Comparison of ENCODE assay signal across 22 cellular contexts in the genomic region with DNA sequence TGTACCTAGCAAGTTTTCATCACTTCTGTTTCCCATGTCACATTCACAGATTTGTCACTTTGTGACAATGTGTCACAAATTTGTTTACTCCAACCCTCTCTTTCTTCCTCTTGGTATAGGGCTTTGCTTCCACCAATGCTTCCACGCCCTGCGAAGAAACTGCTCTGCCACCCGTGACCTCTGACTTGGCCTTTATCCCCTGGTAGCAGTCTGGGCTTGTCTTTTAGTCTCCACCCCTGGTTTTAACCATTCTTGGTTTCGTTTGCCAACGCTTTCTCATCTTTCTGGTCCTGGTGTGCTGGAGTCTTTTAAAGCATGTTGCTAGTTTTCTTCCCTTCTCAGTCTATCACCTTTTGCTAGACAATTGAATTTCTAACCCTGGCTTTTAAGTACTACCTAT. TPM values are rescaled to one million over a fixed set of nuclear protein-coding genes. Genes with fewer than 3 reads are reported as not detected.
DNase-seq lines count a peak whose midpoint lies in the region; ATAC-seq, FAIRE-seq and TF ChIP-seq lines count a peak whose summit lies in the region.
"Had no signal": no experiment of that assay in that cellular context is flagged by ENCODE, and none has a peak within 500 bp of the region (broad histone marks: within the 10 kb centered on the region; RNA-seq: fewer than 3 reads in every experiment).

No MANE protein-coding gene starts in this region.

- no peaks in the 10 kb centered on the region for H3K36me3 ChIP-seq in MM.1S (replicated peaks; ENCODE audit: insufficient read depth, low read length)
- H3K36me3 ChIP-seq in bronchial epithelial cell (ENCODE audit: control insufficient read depth, insufficient read depth, low read length) = no peaks in the 10 kb centered on the region
- H3K36me3 ChIP-seq in vagina = no peaks in the 10 kb centered on the region
- H3K36me3 ChIP-seq in heart left ventricle = no peaks in the 10 kb centered on the region

- H3F3A ChIP-seq in MM.1S (ENCODE audit: insufficient read depth, low read length) = no peaks in the 10 kb centered on the region

- peak; percentile 55 for ATAC-seq in esophagus mucosa
- ATAC-seq in heart left ventricle = no peak
- no peak for ATAC-seq in GM21526 (IDR thresholded peaks at IDR 0.05; ENCODE audit: low FRiP score, unreplicated experiment)
- ATAC-seq: HCT116 had no signal

- TF ChIP-seq CTCF in MM.1S (IDR thresholded peaks at IDR 0.05; ENCODE audit: low read length) = no peak
- no peak for TF ChIP-seq CTCF in bronchial epithelial cell (IDR thresholded peaks at IDR 0.05; ENCODE audit: insufficient read depth, low read length, severe bottlenecking)
- TF ChIP-seq CTCF in vagina (IDR thresholded peaks at IDR 0.05) = no peak
- no peak for TF ChIP-seq CTCF in heart left ventricle (IDR thresholded peaks at IDR 0.05)

- WGBS in heart left ventricle, 4 donors = 79 to 87% (median 82%) methylated on average over 5 of the region's 5 CpGs

- H3K27me3 ChIP-seq in MM.1S (replicated peaks; ENCODE audit: insufficient read depth, low read length) (no peaks in the 10 kb centered on the region), bronchial epithelial cell (ENCODE audit: control insufficient read depth, insufficient read depth, low read length) (no peaks in the 10 kb centered on the region), vagina (no peaks in the 10 kb centered on the region), heart left ventricle (peaks cover 0 to 43% (median 12%) of the 10 kb centered on the region in 9 donors)

- H3K9me3 ChIP-seq in MM.1S (replicated peaks; ENCODE audit: insufficient read depth, low read length) = no peaks in the 10 kb centered on the region
- H3K9me3 ChIP-seq in vagina = no peaks in the 10 kb centered on the region
- no peaks in the 10 kb centered on the region for H3K9me3 ChIP-seq in heart left ventricle

- no peak overlapping the region for H3K9ac ChIP-seq in MM.1S (ENCODE audit: low read length)
- H3K9ac ChIP-seq: GM23248 had no signal

- no peaks in the 10 kb centered on the region for H3K79me2 ChIP-seq in MM.1S (ENCODE audit: low read length)

- no peak overlapping the region for H3K4me2 ChIP-seq in MM.1S (ENCODE audit: low read depth, low read length)

- TF ChIP-seq POLR2A in vagina (IDR thresholded peaks at IDR 0.05) (no peak), heart left ventricle (IDR thresholded peaks at IDR 0.05) (no peak)

- intact Hi-C loops in vagina (cut with DNase I) (loop anchor here (10.0 kb wide), 1 partner anchor 86 kb away; no protein-coding TSS in a partner anchor), heart left ventricle (cut with DNase I) (no loop called here)

- H4K20me1 ChIP-seq in MM.1S (ENCODE audit: insufficient read depth, low read length) = no peaks in the 10 kb centered on the region

- DNase-seq in MM.1S = peak; percentile 23
- DNase-seq in bronchial epithelial cell (ENCODE audit: low read depth) = peak; percentile 58
- DNase-seq in vagina (ENCODE audit: extremely low spot score in 2 of 2) = peak in 1 of 2 donors; percentile 20
- no peak for DNase-seq in UCSD-AML1 (lab: John Stamatoyannopoulos, UW; ENCODE audit: unreplicated experiment)
- no peak for DNase-seq in heart left ventricle
- DNase-seq in COR-L47 (lab: John Stamatoyannopoulos, UW) = no peak
- DNase-seq: C1 segment of cervical spinal cord; CD4-positive, alpha-beta memory T cell; DMS 273 treated with DMSO at 0.1 percent for 48 hours; DMS79; EL; GDM1; GM23248; H9 had no signal

- FAIRE-seq in bronchial epithelial cell (lab: Jason Lieb, UNC) = no peak
- FAIRE-seq: D721Med, GM19239 had no signal

- no peak overlapping the region for H3K27ac ChIP-seq in MM.1S (ENCODE audit: low read length)
- peak overlapping the region; percentile 19 for H3K27ac ChIP-seq in vagina
- H3K27ac ChIP-seq in heart left ventricle = no peak overlapping the region
- H3K27ac ChIP-seq: GM23248 had no signal

- H3K4me3 ChIP-seq in MM.1S (ENCODE audit: low read length) (no peak overlapping the region), bronchial epithelial cell (ENCODE audit: low read depth, low read length) (no peak overlapping the region), vagina (no peak overlapping the region), heart left ventricle (no peak overlapping the region)
- H3K4me3 ChIP-seq: GM23248 had no signal

- no peaks in the 10 kb centered on the region for H3K9me2 ChIP-seq in MM.1S (replicated peaks; ENCODE audit: insufficient read depth, low read length)

- no peak overlapping the region for H2AFZ ChIP-seq in MM.1S (ENCODE audit: low read length)
- H2AFZ ChIP-seq: GM23248 had no signal

- H3K4me1 ChIP-seq in MM.1S (ENCODE audit: low read length) (peaks cover 2% of the 10 kb centered on the region; the same call in 1 of the 2 replicates), vagina (peaks cover 15% of the 10 kb centered on the region), heart left ventricle (no peaks in the 10 kb centered on the region)

RNA-seq across cellular contexts. Expression of a gene that starts 8.1 kb away (rescaled TPM):
- total RNA-seq in bronchial epithelial cell (124 and 246 TPM in 2 replicates), esophagus mucosa (988 TPM), vagina (203 TPM), heart left ventricle (under 1 TPM in 5 of 9 donors, not detected in 4; 0.12 to 0.75 (median 0.29) TPM)
- polyA plus RNA-seq in heart left ventricle = under 1 TPM; 0.11 to 0.15 TPM
- total RNA-seq: A172; A673; CD4-positive, alpha-beta memory T cell; H4 had no signal
- polyA plus RNA-seq: CD4-positive, alpha-beta memory T cell had no signal

RNA-seq across cellular contexts. Expression of a gene that starts 22.4 kb away (rescaled TPM):
- total RNA-seq in bronchial epithelial cell (21.6 and 25.0 TPM in 2 replicates), esophagus mucosa (22.2 TPM), vagina (19.9 TPM), heart left ventricle (10 to 100 TPM; 23.5 to 44.5 (median 37.2) TPM)
- polyA plus RNA-seq in heart left ventricle = 10 to 100 TPM in 1 of 2 donors, 1 to 10 TPM in 1; 9.6 to 22.5 TPM

Comparison
In these comparisons a context has a peak if more than half of its experiments do, and no peak if none do; other contexts are left out.
1. DNase-seq: peak in MM.1S (single experiment) and bronchial epithelial cell (single experiment); none in UCSD-AML1 (single experiment), heart left ventricle (0 of 5) and COR-L47 (single experiment).
2. RNA of a gene that starts 8.1 kb away (total RNA-seq): 988 TPM in esophagus mucosa (single experiment), 203 TPM in vagina (single experiment) and 124 to 246 TPM in bronchial epithelial cell; 0.12 to 0.75 TPM in heart left ventricle; every median in the first group is over 10 times any median in the second.